Comparison of ENCODE assay signal across 8 cellular contexts in genomic region chr17:45160505-45161287, GRCh38.
DNase-seq lines count a peak whose midpoint lies in the region; ATAC-seq lines count a peak whose summit lies in the region.

No MANE protein-coding gene starts in this region.

- H3K9me3 ChIP-seq in muscle layer of duodenum (ENCODE audit: control insufficient read depth in 1 of 2, low read length in 2 of 2) (no peaks in the 10 kb centered on the region), subcutaneous abdominal adipose tissue (ENCODE audit: control insufficient read depth in 5 of 5, low read length in 5 of 5) (no peaks in the 10 kb centered on the region)

- H3K4me1 ChIP-seq in muscle layer of duodenum (ENCODE audit: control insufficient read depth in 1 of 2, insufficient read depth in 2 of 2, low read length in 2 of 2) (peaks cover 7 to 48% of the 10 kb centered on the region in 2 donors), subcutaneous abdominal adipose tissue (ENCODE audit: control insufficient read depth in 5 of 5, insufficient read depth in 5 of 5, low read length in 5 of 5) (peaks cover 4 to 44% (median 38%) of the 10 kb centered on the region in 5 donors)

- ATAC-seq in HG02943 (IDR thresholded peaks at IDR 0.05; ENCODE audit: low read depth, unreplicated experiment), result peak; percentile 23

- H3K4me3 ChIP-seq in muscle layer of duodenum (ENCODE audit: low read depth in 1 of 2, low read length in 2 of 2), result peak overlapping the region; percentile 76 to 98
- H3K4me3 ChIP-seq in subcutaneous abdominal adipose tissue (ENCODE audit: low read depth in 1 of 5, low read length in 5 of 5), result peak overlapping the region; percentile 91 to 98 (median 97)

- peak overlapping the region; percentile 98 to 100 (median 100) for H3K9ac ChIP-seq in subcutaneous abdominal adipose tissue (ENCODE audit: low read length in 5 of 5)

- peak overlapping the region; percentile 92 for H3K27ac ChIP-seq in epithelial cell of prostate
- peak overlapping the region; percentile 99 for H3K27ac ChIP-seq in muscle layer of duodenum (ENCODE audit: low read length)
- peak overlapping the region; percentile 100 for H3K27ac ChIP-seq in subcutaneous abdominal adipose tissue (ENCODE audit: low read depth, low read length)

- H3K27me3 ChIP-seq in muscle layer of duodenum (ENCODE audit: low read depth, low read length), result no peaks in the 10 kb centered on the region
- H3K27me3 ChIP-seq in subcutaneous abdominal adipose tissue (ENCODE audit: control insufficient read depth in 5 of 5, insufficient read depth in 4 of 5, low read length in 5 of 5), result no peaks in the 10 kb centered on the region

- DNase-seq in NCI-H1417 (lab: John Stamatoyannopoulos, UW) (peak; percentile 33 to 90 (median 86)), NCI-H1417 treated with DMSO at 0.1 percent for 48 hours (lab: John Stamatoyannopoulos, UW) (no peak), NCI-H526 (lab: John Stamatoyannopoulos, UW) (peak; percentile 62 to 79), activated T-cell treated with anti-CD3 and anti-CD28 coated beads for 1 hour (ENCODE audit: low read depth) (peak; percentile 45), epithelial cell of prostate (ENCODE audit: low read depth, low spot score) (no peak)

- H3K36me3 ChIP-seq in muscle layer of duodenum (ENCODE audit: control insufficient read depth in 1 of 2, insufficient read depth in 2 of 2, low read length in 2 of 2) (peaks cover 0 to 6% of the 10 kb centered on the region in 2 donors), subcutaneous abdominal adipose tissue (ENCODE audit: control insufficient read depth in 5 of 5, insufficient read depth in 5 of 5, low read length in 5 of 5) (peaks cover 0 to 5% (median 2%) of the 10 kb centered on the region in 5 donors)

Comparison
In these comparisons a context has a peak if more than half of its experiments do, and no peak if none do; other contexts are left out.
1. DNase-seq: peak in NCI-H1417 (3 of 3), NCI-H526 (2 of 2) and activated T-cell treated with anti-CD3 and anti-CD28 coated beads for 1 hour (single experiment); none in NCI-H1417 treated with DMSO at 0.1 percent for 48 hours (single experiment) and epithelial cell of prostate (single experiment).
2. Peak in every context shown above with its lines, with median percentiles within 50 percentile points of each other: H3K27ac ChIP-seq.